In genomic region chr19:12400618-12401502, GRCh38 we compare ENCODE assay signal across 1 cellular context.
TF ChIP-seq lines count a peak whose summit lies in the region.

Gene ZNF799 (minus strand): TSS chr19:12401271. CDS start chr19:12401070, 201 bp downstream.

TF ChIP-seq in K562, 482 proteins besides CTCF, POLR2A, EP300 and RAD21 (continued from another document and continues in another):
- TF ChIP-seq POLR2AphosphoS2 (IDR thresholded peaks at IDR 0.05; ENCODE audit: low read length) (no peak), ZNF146 (CRISPR knock-in tag; IDR thresholded peaks at IDR 0.05; ENCODE audit: unreplicated experiment) (no peak), ZNF316 (IDR thresholded peaks at IDR 0.05) (no peak), ZNF398 (CRISPR knock-in tag; IDR thresholded peaks at IDR 0.05) (no peak), CHD2 (IDR thresholded peaks at IDR 0.05; ENCODE audit: low read depth, low read length) (peak; percentile 63), E2F1 (CRISPR knock-in tag; IDR thresholded peaks at IDR 0.05) (no peak), ZNF134 (CRISPR knock-in tag; conservative IDR thresholded peaks at IDR 0.05) (no peak), ARID2 (IDR thresholded peaks at IDR 0.05) (no peak), HNRNPH1 (optimal IDR thresholded peaks at IDR 0.05; ENCODE audit: low read depth, low read length) (no peak), NUFIP1 (IDR thresholded peaks at IDR 0.05; ENCODE audit: partially characterized antibody) (no peak), CTCFL (IDR thresholded peaks at IDR 0.05; ENCODE audit: borderline replicate concordance, insufficient read depth, low read depth, low read length, poor library complexity, severe bottlenecking) (no peak), NCOA1 (IDR thresholded peaks at IDR 0.05; ENCODE audit: low read depth) (0 out of 2 replicates have a peak, but pooled peaks have one; percentile 21), BRD4 (IDR thresholded peaks at IDR 0.05) (no peak), RBM39 (optimal IDR thresholded peaks at IDR 0.05; ENCODE audit: low read depth, low read length) (no peak), SIX5 (IDR thresholded peaks at IDR 0.05; ENCODE audit: borderline replicate concordance in 1 of 2, insufficient read depth in 1 of 2, low read depth in 1 of 2, low read length in 2 of 2) (no peak), ETV1 (tag; conservative IDR thresholded peaks at IDR 0.05; ENCODE audit: low read depth) (no peak), MYNN (IDR thresholded peaks at IDR 0.05) (no peak), MYNN (CRISPR knock-in tag; IDR thresholded peaks at IDR 0.05) (no peak), ZNF584 (CRISPR knock-in tag; IDR thresholded peaks at IDR 0.05; ENCODE audit: low read depth) (no peak), MITF (IDR thresholded peaks at IDR 0.05) (no peak), ZNF354B (CRISPR knock-in tag; IDR thresholded peaks at IDR 0.05) (no peak), LCOR (CRISPR knock-in tag; IDR thresholded peaks at IDR 0.05) (no peak; the same call in none of the 2 replicates), ZBTB26 (CRISPR knock-in tag; IDR thresholded peaks at IDR 0.05) (no peak), ZNF707 (CRISPR knock-in tag; conservative IDR thresholded peaks at IDR 0.05) (no peak), SAP30 (IDR thresholded peaks at IDR 0.05; ENCODE audit: borderline replicate concordance, insufficient read depth, low read depth, low read length, poor library complexity, severe bottlenecking) (peak; percentile 79), ZBTB34 (CRISPR knock-in tag; IDR thresholded peaks at IDR 0.05) (no peak), ERF (CRISPR knock-in tag; IDR thresholded peaks at IDR 0.05) (peak; percentile 40; the same call in 1 of the 2 replicates), ZEB2 (IDR thresholded peaks at IDR 0.05) (no peak), ZNF740 (CRISPR knock-in tag; IDR thresholded peaks at IDR 0.05) (no peak), ZNF740 (tag; IDR thresholded peaks at IDR 0.05) (no peak), HIVEP1 (CRISPR knock-in tag; IDR thresholded peaks at IDR 0.05) (no peak), SAFB (IDR thresholded peaks at IDR 0.05; ENCODE audit: borderline replicate concordance, low read depth, low read length) (0 out of 2 replicates have a peak, but pooled peaks have one; percentile 38), VEZF1 (CRISPR knock-in tag; IDR thresholded peaks at IDR 0.05) (peak; percentile 52), MTA3 (IDR thresholded peaks at IDR 0.05; ENCODE audit: borderline replicate concordance) (no peak), NFXL1 (CRISPR knock-in tag; IDR thresholded peaks at IDR 0.05) (no peak), UBTF (IDR thresholded peaks at IDR 0.05; ENCODE audit: borderline replicate concordance in 1 of 2, low read depth in 2 of 2, low read length in 2 of 2) (0 out of 4 replicates have a peak, but pooled peaks of 1 of the 2 experiments have one; percentile 26), HMG20A (CRISPR knock-in tag; conservative IDR thresholded peaks at IDR 0.05) (no peak), ZNF407 (IDR thresholded peaks at IDR 0.05; ENCODE audit: low read depth) (no peak)
